Comparison of ENCODE assay signal across 9 cellular contexts in the genomic region with DNA sequence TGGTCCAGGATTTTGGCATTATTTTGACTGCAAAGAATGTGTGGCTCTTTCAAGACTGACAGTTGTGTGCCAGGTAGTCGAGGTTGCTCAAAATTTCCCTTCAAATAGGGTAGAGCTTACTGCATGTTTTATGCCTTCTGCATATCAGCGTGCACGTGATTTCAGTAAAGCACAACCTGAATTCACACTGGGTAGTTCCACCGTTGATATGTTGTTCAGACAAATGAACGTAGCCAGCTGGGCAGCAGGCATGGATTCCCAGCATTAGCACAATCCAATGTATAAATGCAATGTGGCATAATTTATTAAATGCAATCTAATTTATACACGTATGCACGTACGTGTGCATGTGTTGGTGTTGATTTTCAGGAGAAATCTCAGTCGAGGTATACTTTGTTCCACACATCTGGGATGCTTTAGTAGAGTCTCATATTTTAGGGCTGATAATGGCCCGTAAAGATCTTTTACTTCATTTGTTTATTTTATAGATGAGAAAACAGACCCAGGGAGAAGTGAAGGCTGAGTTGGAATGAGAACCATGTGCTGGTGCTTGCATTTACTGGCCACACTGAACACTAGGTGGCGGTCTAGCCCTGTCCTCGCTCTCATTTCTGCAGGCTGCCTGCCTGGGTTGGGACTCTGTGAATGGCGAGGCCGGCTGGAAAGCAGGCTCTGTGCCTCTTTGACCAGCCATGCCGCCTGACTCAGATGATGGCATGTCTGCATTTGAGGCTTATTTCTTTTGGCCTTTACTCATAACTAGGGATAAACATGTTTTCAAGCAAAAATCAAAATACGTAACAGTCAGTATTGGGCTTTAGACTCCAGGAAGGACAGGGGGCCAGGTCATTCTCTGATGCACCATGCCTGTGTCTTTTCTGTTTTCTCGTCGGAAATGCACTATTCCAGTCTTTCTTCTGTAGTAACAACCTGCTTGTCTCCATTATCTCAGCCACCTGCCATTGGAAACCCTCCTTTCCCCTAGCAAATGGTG.
DNase-seq lines count a peak whose midpoint lies in the region; ATAC-seq, FAIRE-seq and TF ChIP-seq lines count a peak whose summit lies in the region.
"Had no signal": no experiment of that assay in that cellular context is flagged by ENCODE, and none has a peak within 500 bp of the region (broad histone marks: within the 10 kb centered on the region; RNA-seq: fewer than 3 reads in every experiment).

No MANE protein-coding gene starts in this region.

- peak; percentile 64 for TF ChIP-seq RAD21 in HepG2 (CRISPR knock-in tag; IDR thresholded peaks at IDR 0.05)

- no peak overlapping the region for H3K27ac Mint-ChIP-seq in activated B cell treated with CpG ODN at 0.5 μM for 24 hours

- ATAC-seq in HG02678 (IDR thresholded peaks at IDR 0.05; ENCODE audit: unreplicated experiment) (peak; percentile 94), activated B cell treated with CpG ODN at 0.5 μM for 24 hours (ENCODE audit: low read depth) (peak; percentile 58), HepG2 (peak; percentile 93)

- no peaks in the 10 kb centered on the region for H3K9me3 Mint-ChIP-seq in activated B cell treated with CpG ODN at 0.5 μM for 24 hours

- H3K27ac ChIP-seq in HepG2 (ENCODE audit: extremely low read length, insufficient read depth, low read length) = no peak overlapping the region
- H3K27ac ChIP-seq: skin epidermis had no signal

- H4K20me1 ChIP-seq in HepG2 (ENCODE audit: insufficient read depth, low read length) = no peaks in the 10 kb centered on the region; the same call in 1 of the 2 replicates

- no peaks in the 10 kb centered on the region for H3K9me3 ChIP-seq in HepG2 (ENCODE audit: low read length)

- CTCF ChIA-PET in activated B cell treated with CpG ODN at 0.5 μM for 24 hours (lab: Charles Lee) (interaction anchor here (1.3 to 1.8 kb wide), 2 partner anchors 47 to 141 kb away, joined by 3 to 4 read pairs; no protein-coding TSS in a partner anchor), HepG2 (lab: Yijun Ruan, JAX; ENCODE audit: low intra/inter-chr PET ratio, low total read pairs) (interaction anchor here (0.8 to 1.8 kb wide), 3 partner anchors 46 to 140 kb away, joined by 3 to 11 read pairs (median 5); a partner anchor contains a TSS)

- H3K4me3 Mint-ChIP-seq in activated B cell treated with CpG ODN at 0.5 μM for 24 hours = no peak overlapping the region

- peaks cover 8 to 18% of the 10 kb centered on the region in 2 experiments for H3K36me3 ChIP-seq in HepG2 (replicated peaks in 1 of 2; ENCODE audit: control insufficient read depth in 1 of 2, insufficient read depth in 2 of 2, low read length in 2 of 2)

- peak; percentile 36 for DNase-seq in activated gamma-delta T cell treated with Interleukin-2 at 50 U/mL for 16 hours
- DNase-seq in activated gamma-delta T cell (lab: John Stamatoyannopoulos, UW) = no peak
- peak; percentile 38 for DNase-seq in NCI-H187 treated with DMSO at 0.1 percent for 48 hours (lab: John Stamatoyannopoulos, UW)
- peak; percentile 40 for DNase-seq in activated B cell treated with CpG ODN at 0.5 μM for 24 hours
- peak; percentile 89 for DNase-seq in choroid plexus epithelial cell (ENCODE audit: low read depth)
- peak; percentile 41 for DNase-seq in HepG2 (ENCODE audit: low spot score)
- peak; percentile 31 for DNase-seq in stimulated activated CD8-positive, alpha-beta memory T cell treated with anti-CD3 and anti-CD28 coated beads, Interleukin-15, amount 100 ng/mL, for 1 hour (ENCODE audit: low read depth)

- WGBS in HepG2 (ENCODE audit: low lambda C conversion rate) = 72% methylated on average over 18 of the region's 18 CpGs

- no peaks in the 10 kb centered on the region for H3K27me3 ChIP-seq in HepG2 (ENCODE audit: control insufficient read depth in 1 of 2, insufficient read depth in 2 of 2, low read length in 2 of 2)

- POLR2A ChIA-PET in activated B cell treated with CpG ODN at 0.5 μM for 24 hours (lab: Charles Lee) = no interaction called here
- POLR2A ChIA-PET in HepG2 (lab: Yijun Ruan, JAX) = no interaction called here

- no peak for TF ChIP-seq POLR2A in HepG2 (IDR thresholded peaks at IDR 0.05; ENCODE audit: insufficient read depth in 1 of 2, low read depth in 2 of 2, low read length in 2 of 2)

- no peaks in the 10 kb centered on the region for H3K4me1 Mint-ChIP-seq in activated B cell treated with CpG ODN at 0.5 μM for 24 hours

- H2AFZ ChIP-seq in HepG2 (ENCODE audit: low read length) = no peak overlapping the region

- H3K9ac ChIP-seq in HepG2 (ENCODE audit: insufficient read depth, low read depth, low read length) = no peak overlapping the region

- in situ Hi-C loops in HepG2 (cut with HindIII; ENCODE audit: extremely low pct_ligation_motif_present, low pct_unique_long_range_greater_than_20kb) = no loop called here

- TF ChIP-seq CTCF in activated B cell treated with CpG ODN at 0.5 μM for 24 hours (IDR thresholded peaks at IDR 0.05) (peak; percentile 49), choroid plexus epithelial cell (conservative IDR thresholded peaks at IDR 0.05; ENCODE audit: low read depth, low read length) (peak; percentile 94), HepG2 (CRISPR knock-in tag; IDR thresholded peaks at IDR 0.05) (peak; percentile 87)

- no peaks in the 10 kb centered on the region for H3K79me2 ChIP-seq in HepG2 (ENCODE audit: insufficient read depth, low read length)

- H3K4me3 ChIP-seq in choroid plexus epithelial cell (ENCODE audit: low read depth, low read length) (no peak overlapping the region), HepG2 (replicated peaks in 1 of 3; ENCODE audit: insufficient read depth in 1 of 3, low read depth in 2 of 3, low read length in 3 of 3) (no peak overlapping the region)
- H3K4me3 ChIP-seq: skin epidermis had no signal

- intact Hi-C loops in activated B cell treated with CpG ODN at 0.5 μM for 24 hours (cut with micrococcal nuclease) = loop anchor here (1.0 to 5.0 kb wide), 4 partner anchors 47 to 1648 kb away; no protein-coding TSS in a partner anchor
- intact Hi-C loops in HepG2 (cut with micrococcal nuclease; ENCODE audit: unreplicated experiment) = loop anchor here (1.0 kb wide), 1 partner anchor 45 kb away; no protein-coding TSS in a partner anchor

- no peaks in the 10 kb centered on the region for H3K36me3 Mint-ChIP-seq in activated B cell treated with CpG ODN at 0.5 μM for 24 hours (ENCODE audit: low read depth)

- TF ChIP-seq EP300 in HepG2 (IDR thresholded peaks at IDR 0.05; ENCODE audit: low read depth in 2 of 2, low read length in 2 of 2) (no peak), HepG2 (CRISPR knock-in tag; IDR thresholded peaks at IDR 0.05; ENCODE audit: borderline replicate concordance) (no peak)

- no peak overlapping the region for H3K4me2 ChIP-seq in HepG2 (ENCODE audit: low read depth, low read length)

- no TSS peak for BruUV-seq in HepG2 (replicated peaks; lab: Mats Ljungman, UMichigan)

- H3K27me3 Mint-ChIP-seq in activated B cell treated with CpG ODN at 0.5 μM for 24 hours = no peaks in the 10 kb centered on the region

- FAIRE-seq in HepG2 (lab: Jason Lieb, UNC) = peak; percentile 66

- no peaks in the 10 kb centered on the region for H3K4me1 ChIP-seq in HepG2 (ENCODE audit: insufficient read depth, low read length)

TF ChIP-seq in HepG2, 621 proteins besides CTCF, POLR2A, EP300 and RAD21 (continues in another document):
- TF ChIP-seq ETV5 (CRISPR knock-in tag; IDR thresholded peaks at IDR 0.05; ENCODE audit: borderline replicate concordance) = 0 out of 2 replicates have a peak, but pooled peaks have one; percentile 34
- no peak for TF ChIP-seq ZSCAN20 (CRISPR knock-in tag; IDR thresholded peaks at IDR 0.05; ENCODE audit: borderline replicate concordance)
- 0 out of 2 replicates have a peak, but pooled peaks have one; percentile 39 for TF ChIP-seq TGIF2 (CRISPR knock-in tag; IDR thresholded peaks at IDR 0.05)
- TF ChIP-seq, protein P1, sequence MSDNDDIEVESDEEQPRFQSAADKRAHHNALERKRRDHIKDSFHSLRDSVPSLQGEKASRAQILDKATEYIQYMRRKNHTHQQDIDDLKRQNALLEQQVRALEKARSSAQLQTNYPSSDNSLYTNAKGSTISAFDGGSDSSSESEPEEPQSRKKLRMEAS (IDR thresholded peaks at IDR 0.05) = peak; percentile 31; the same call in 1 of the 2 replicates
- TF ChIP-seq, protein P2, sequence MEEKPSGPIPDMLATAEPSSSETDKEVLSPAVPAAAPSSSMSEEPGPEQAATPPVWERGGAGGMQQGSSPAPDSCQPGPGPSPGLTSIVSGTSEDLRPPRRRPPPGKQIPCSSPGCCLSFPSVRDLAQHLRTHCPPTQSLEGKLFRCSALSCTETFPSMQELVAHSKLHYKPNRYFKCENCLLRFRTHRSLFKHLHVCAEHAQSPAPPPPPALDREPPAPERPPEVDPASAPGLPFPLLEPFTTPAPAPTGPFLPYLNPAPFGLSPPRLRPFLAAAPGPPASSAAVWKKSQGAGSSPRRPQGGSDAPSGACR (CRISPR knock-in tag; IDR thresholded peaks at IDR 0.05) = no peak
- TF ChIP-seq, protein P3, sequence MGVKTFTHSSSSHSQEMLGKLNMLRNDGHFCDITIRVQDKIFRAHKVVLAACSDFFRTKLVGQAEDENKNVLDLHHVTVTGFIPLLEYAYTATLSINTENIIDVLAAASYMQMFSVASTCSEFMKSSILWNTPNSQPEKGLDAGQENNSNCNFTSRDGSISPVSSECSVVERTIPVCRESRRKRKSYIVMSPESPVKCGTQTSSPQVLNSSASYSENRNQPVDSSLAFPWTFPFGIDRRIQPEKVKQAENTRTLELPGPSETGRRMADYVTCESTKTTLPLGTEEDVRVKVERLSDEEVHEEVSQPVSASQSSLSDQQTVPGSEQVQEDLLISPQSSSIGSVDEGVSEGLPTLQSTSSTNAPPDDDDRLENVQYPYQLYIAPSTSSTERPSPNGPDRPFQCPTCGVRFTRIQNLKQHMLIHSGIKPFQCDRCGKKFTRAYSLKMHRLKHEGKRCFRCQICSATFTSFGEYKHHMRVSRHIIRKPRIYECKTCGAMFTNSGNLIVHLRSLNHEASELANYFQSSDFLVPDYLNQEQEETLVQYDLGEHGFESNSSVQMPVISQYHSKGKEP (CRISPR knock-in tag; IDR thresholded peaks at IDR 0.05) = no peak
- TF ChIP-seq ZNF138 (CRISPR knock-in tag; IDR thresholded peaks at IDR 0.05; ENCODE audit: low read depth) = 0 out of 2 replicates have a peak, but pooled peaks have one; percentile 37
- TF ChIP-seq, protein P4, sequence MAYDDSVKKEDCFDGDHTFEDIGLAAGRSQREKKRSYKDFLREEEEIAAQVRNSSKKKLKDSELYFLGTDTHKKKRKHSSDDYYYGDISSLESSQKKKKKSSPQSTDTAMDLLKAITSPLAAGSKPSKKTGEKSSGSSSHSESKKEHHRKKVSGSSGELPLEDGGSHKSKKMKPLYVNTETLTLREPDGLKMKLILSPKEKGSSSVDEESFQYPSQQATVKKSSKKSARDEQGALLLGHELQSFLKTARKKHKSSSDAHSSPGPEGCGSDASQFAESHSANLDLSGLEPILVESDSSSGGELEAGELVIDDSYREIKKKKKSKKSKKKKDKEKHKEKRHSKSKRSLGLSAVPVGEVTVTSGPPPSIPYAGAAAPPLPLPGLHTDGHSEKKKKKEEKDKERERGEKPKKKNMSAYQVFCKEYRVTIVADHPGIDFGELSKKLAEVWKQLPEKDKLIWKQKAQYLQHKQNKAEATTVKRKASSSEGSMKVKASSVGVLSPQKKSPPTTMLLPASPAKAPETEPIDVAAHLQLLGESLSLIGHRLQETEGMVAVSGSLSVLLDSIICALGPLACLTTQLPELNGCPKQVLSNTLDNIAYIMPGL (CRISPR knock-in tag; IDR thresholded peaks at IDR 0.05; ENCODE audit: borderline replicate concordance in 1 of 2, low read depth in 1 of 2) = 0 out of 4 replicates have a peak, but pooled peaks of 1 of the 2 experiments have one; percentile 23
